ENCODE assay signal across 8 cellular contexts in genomic region chr10:97426776-97427570, GRCh38. TPM values are rescaled to one million over a fixed set of nuclear protein-coding genes. Genes with fewer than 3 reads are reported as not detected.
DNase-seq lines count a peak whose midpoint lies in the region; ATAC-seq, FAIRE-seq and TF ChIP-seq lines count a peak whose summit lies in the region.

No MANE protein-coding gene starts in this region.

- H3K27ac ChIP-seq in OCI-LY7 (ENCODE audit: low read depth, low read length, poor library complexity, severe bottlenecking) (peak overlapping the region; percentile 70), colonic mucosa (peak overlapping the region; percentile 94)

- H3K27ac Mint-ChIP-seq in Caco-2 (ENCODE audit: unreplicated experiment): peak overlapping the region; percentile 83

- TF ChIP-seq CTCF in Caco-2 (IDR thresholded peaks at IDR 0.05; ENCODE audit: insufficient read depth in 1 of 2, low read depth in 1 of 2, low read length in 1 of 2, severe bottlenecking in 1 of 2, unreplicated experiment in 1 of 2): no peak
- TF ChIP-seq CTCF in OCI-LY7 (conservative IDR thresholded peaks at IDR 0.05; ENCODE audit: low read length): no peak
- no peak for TF ChIP-seq CTCF in colonic mucosa (IDR thresholded peaks at IDR 0.05)

- BruUV-seq in Caco-2 (replicated peaks; lab: Mats Ljungman, UMichigan) (TSS peak; percentile 37), OCI-LY7 (replicated peaks; lab: Mats Ljungman, UMichigan) (no TSS peak)

- H3K4me3 Mint-ChIP-seq in Caco-2 (ENCODE audit: unreplicated experiment): peak overlapping the region; percentile 75

- peaks cover 56% of the 10 kb centered on the region for H3K79me2 ChIP-seq in OCI-LY7 (ENCODE audit: insufficient read depth, low read depth, low read length)

- H3K27me3 ChIP-seq in Caco-2 (replicated peaks; ENCODE audit: control insufficient read depth, insufficient read depth, low read length) (no peaks in the 10 kb centered on the region), colonic mucosa (no peaks in the 10 kb centered on the region), mucosa of stomach (ENCODE audit: control insufficient read depth, insufficient read depth, low read length) (no peaks in the 10 kb centered on the region)

- POLR2A ChIA-PET in Caco-2 (lab: Charles Lee) (interaction anchor here (0.6 kb wide), 1 partner anchor 26 kb away, joined by 4 read pairs; no protein-coding TSS in a partner anchor), OCI-LY7 (lab: Charles Lee) (interaction anchor here (0.7 to 2.3 kb wide), 4 partner anchors 9 to 234 kb away, joined by 3 to 8 read pairs (median 4); partner anchors contain the start of gene RRP12)

- ATAC-seq in GM21825 (IDR thresholded peaks at IDR 0.05; ENCODE audit: unreplicated experiment) (no peak), HG03039 (IDR thresholded peaks at IDR 0.05; ENCODE audit: unreplicated experiment) (no peak)

- H3K9me3 Mint-ChIP-seq in Caco-2 (ENCODE audit: unreplicated experiment): no peaks in the 10 kb centered on the region

- peaks cover 17% of the 10 kb centered on the region; the same call in 1 of the 2 replicates for H4K20me1 ChIP-seq in OCI-LY7 (ENCODE audit: insufficient read depth, low read length)

- H3K27me3 Mint-ChIP-seq in Caco-2 (ENCODE audit: insufficient read depth, unreplicated experiment): no peaks in the 10 kb centered on the region

- no peak for FAIRE-seq in GM19239 (lab: Jason Lieb, UNC)

- H3K4me1 Mint-ChIP-seq in Caco-2 (ENCODE audit: low read depth, unreplicated experiment): no peaks in the 10 kb centered on the region

- H3K9ac ChIP-seq in colonic mucosa (ENCODE audit: low read depth in 2 of 2, low read length in 2 of 2): peak overlapping the region; percentile 85 to 99
- peak overlapping the region; percentile 67 for H3K9ac ChIP-seq in mucosa of stomach (ENCODE audit: low read length)

- no peaks in the 10 kb centered on the region for H3K9me3 ChIP-seq in Caco-2
- no peaks in the 10 kb centered on the region for H3K9me3 ChIP-seq in OCI-LY7 (ENCODE audit: low read length)
- no peaks in the 10 kb centered on the region for H3K9me3 ChIP-seq in colonic mucosa
- no peaks in the 10 kb centered on the region for H3K9me3 ChIP-seq in mucosa of stomach (ENCODE audit: control insufficient read depth, low read length)

- intact Hi-C loops in Caco-2 (cut with micrococcal nuclease; ENCODE audit: unreplicated experiment): loop anchor here (1.0 kb wide), 2 partner anchors 19 to 20 kb away; partner anchors contain the start of genes EXOSC1 and ZDHHC16
- intact Hi-C loops in OCI-LY7 (cut with micrococcal nuclease; ENCODE audit: unreplicated experiment): loop anchor here (1.0 kb wide), 1 partner anchor 20 kb away; no protein-coding TSS in a partner anchor
- intact Hi-C loops in colonic mucosa (cut with DNase I): no loop called here

- H3K4me1 ChIP-seq in Caco-2 (peaks cover 12% of the 10 kb centered on the region), OCI-LY7 (ENCODE audit: insufficient read depth, low read length, poor library complexity, severe bottlenecking) (peaks cover 17% of the 10 kb centered on the region), colonic mucosa (peaks cover 13% of the 10 kb centered on the region), mucosa of stomach (ENCODE audit: control insufficient read depth, insufficient read depth, low read length) (peaks cover 17% of the 10 kb centered on the region)

- peaks cover 5% of the 10 kb centered on the region for H3K36me3 ChIP-seq in Caco-2 (ENCODE audit: control insufficient read depth, insufficient read depth, low read length)
- peaks cover 51% of the 10 kb centered on the region for H3K36me3 ChIP-seq in OCI-LY7 (ENCODE audit: insufficient read depth, low read length)
- H3K36me3 ChIP-seq in colonic mucosa: peaks cover 15% of the 10 kb centered on the region
- H3K36me3 ChIP-seq in mucosa of stomach (ENCODE audit: control insufficient read depth, insufficient read depth, low read length): no peaks in the 10 kb centered on the region

- H2AFZ ChIP-seq in OCI-LY7 (ENCODE audit: low read length): no peak overlapping the region

- H3K36me3 Mint-ChIP-seq in Caco-2 (ENCODE audit: insufficient read depth, unreplicated experiment): peaks cover 64% of the 10 kb centered on the region

- no peaks in the 10 kb centered on the region for H3K9me2 ChIP-seq in OCI-LY7 (ENCODE audit: insufficient read depth, low read length)

- H3K4me3 ChIP-seq in Caco-2 (ENCODE audit: low read depth, low read length): peak overlapping the region; percentile 83
- peak overlapping the region; percentile 87 for H3K4me3 ChIP-seq in OCI-LY7 (ENCODE audit: low read depth, low read length, poor library complexity, severe bottlenecking)
- peak overlapping the region; percentile 96 for H3K4me3 ChIP-seq in colonic mucosa
- peak overlapping the region; percentile 64 for H3K4me3 ChIP-seq in mucosa of stomach (ENCODE audit: low read length)

- peak overlapping the region; percentile 92 for H3K4me2 ChIP-seq in OCI-LY7 (ENCODE audit: low read length)

- DNase-seq in Caco-2 (peak in 1 of 2 experiments; percentile 21), OCI-LY7 (ENCODE audit: low spot score) (peak; percentile 51), colonic mucosa (peak; percentile 39), GM19239 (ENCODE audit: insufficient read length, low spot score) (no peak), ureter (ENCODE audit: low spot score) (no peak)

- CTCF ChIA-PET in Caco-2 (lab: Charles Lee) (interaction anchor here (0.6 kb wide), 1 partner anchor 26 kb away, joined by 8 read pairs; no protein-coding TSS in a partner anchor), OCI-LY7 (lab: Charles Lee; ENCODE audit: unreplicated experiment) (no interaction called here)

RNA-seq across cellular contexts. Expression of gene PGAM1, which starts 1.0 kb away (rescaled TPM):
- total RNA-seq in Caco-2 (2022) (412 and 462 TPM in 2 replicates), OCI-LY7 (2022) (286 and 467 TPM in 2 replicates), colonic mucosa (100 to 1,000 TPM; 392 to 453 TPM), ureter (190 TPM)
- 243 and 289 TPM in 2 replicates for total RNA-seq in OCI-LY7 (2014; rRNA removed; shearing (Covaris generic))

RNA-seq across cellular contexts. Expression of gene EXOSC1, which starts 18.8 kb away (rescaled TPM):
- total RNA-seq in Caco-2 (2022): 77.5 and 84.7 TPM in 2 replicates
- 46.8 and 59.6 TPM in 2 replicates for total RNA-seq in OCI-LY7 (2014; rRNA removed; shearing (Covaris generic))
- 54.8 and 56.2 TPM in 2 replicates for total RNA-seq in OCI-LY7 (2022)
- total RNA-seq in colonic mucosa: 10 to 100 TPM; 22.5 to 35.5 TPM
- 41.2 TPM for total RNA-seq in ureter

RNA-seq across cellular contexts. Expression of gene ZDHHC16, which starts 19.0 kb away (rescaled TPM):
- total RNA-seq in Caco-2 (2022): 43.5 and 48.3 TPM in 2 replicates
- 28.7 and 31.0 TPM in 2 replicates for total RNA-seq in OCI-LY7 (2014; rRNA removed; shearing (Covaris generic))
- total RNA-seq in OCI-LY7 (2022): 35.8 and 38.4 TPM in 2 replicates
- 10 to 100 TPM; 31.4 to 57.0 TPM for total RNA-seq in colonic mucosa
- total RNA-seq in ureter: 34.0 TPM

RNA-seq across cellular contexts. Expression of gene RRP12, which starts 25.8 kb away (rescaled TPM):
- total RNA-seq in Caco-2 (2022): 69.3 and 70.5 TPM in 2 replicates
- 32.1 and 38.6 TPM in 2 replicates for total RNA-seq in OCI-LY7 (2014; rRNA removed; shearing (Covaris generic))
- total RNA-seq in OCI-LY7 (2022): 32.7 and 39.3 TPM in 2 replicates
- total RNA-seq in colonic mucosa: 10 to 100 TPM; 11.5 to 30.4 TPM
- total RNA-seq in ureter: 51.9 TPM

Comparison
In these comparisons a context has a peak if more than half of its experiments do, and no peak if none do; other contexts are left out.
1. DNase-seq: peak in OCI-LY7 (single experiment) and colonic mucosa (single experiment); none in GM19239 (single experiment) and ureter (single experiment).
2. Peak in every context shown above with its lines, with median percentiles within 50 percentile points of each other: H3K4me3 ChIP-seq.